Comparison of ENCODE assay signal across 1 cellular context in the genomic region with DNA sequence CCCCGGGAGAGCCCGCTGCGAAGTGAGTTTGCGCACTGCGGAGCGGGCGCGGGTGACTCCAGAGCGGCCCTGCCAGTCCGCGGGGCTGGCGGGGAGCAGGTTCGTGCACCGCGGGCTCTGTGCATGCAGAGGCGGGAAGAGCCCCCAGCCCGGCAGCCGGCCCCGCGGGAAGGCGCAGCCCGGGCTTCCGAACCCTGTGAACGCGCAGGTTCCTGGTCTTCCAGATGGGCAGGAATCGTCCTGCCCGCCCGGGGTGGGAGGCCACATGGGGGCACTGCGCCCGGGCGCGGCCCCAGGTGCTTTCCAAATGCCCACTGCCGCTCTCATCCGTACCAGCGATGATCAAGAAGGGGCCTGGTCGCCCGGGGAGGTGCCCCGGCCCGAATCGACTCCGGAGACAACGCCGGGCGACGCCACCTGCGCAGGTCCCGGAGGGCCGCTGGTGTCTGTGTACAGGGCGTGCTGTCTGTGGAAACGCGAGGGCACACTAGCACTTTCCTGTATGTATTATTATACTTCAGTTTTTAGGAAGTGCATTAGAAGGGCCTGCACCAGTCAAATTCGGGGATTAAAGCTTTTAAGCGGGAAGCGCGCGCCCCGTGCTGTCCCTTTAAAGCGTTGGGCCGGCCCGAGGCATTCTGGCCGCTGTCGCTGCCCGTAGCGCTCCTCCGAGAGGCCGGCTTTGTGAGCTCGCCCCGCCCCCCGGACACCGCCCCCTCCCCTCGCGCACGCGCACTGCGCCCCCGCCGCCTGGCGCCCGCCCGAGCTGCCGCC.
TF ChIP-seq lines count a peak whose summit lies in the region.

Gene WDR5, plus strand, starts transcription at position 740 of the 774 bp plus-strand sequence. CDS start 3,796 bp downstream, outside the sequence.

TF ChIP-seq in GM23338, 12 proteins besides CTCF, POLR2A, EP300 and RAD21 (continued from another document):
- TF ChIP-seq ZNF462 (CRISPR knock-in tag; IDR thresholded peaks at IDR 0.05) (no peak), JUNB (IDR thresholded peaks at IDR 0.05; ENCODE audit: unreplicated experiment) (no peak)
